ENCODE assay signal across 8 cellular contexts in genomic region chr2:222306393-222307137, GRCh38. TPM values are rescaled to one million over a fixed set of nuclear protein-coding genes. Genes with fewer than 3 reads are reported as not detected.
DNase-seq lines count a peak whose midpoint lies in the region; ATAC-seq and TF ChIP-seq lines count a peak whose summit lies in the region.
"Had no signal": no experiment of that assay in that cellular context is flagged by ENCODE, and none has a peak within 500 bp of the region (broad histone marks: within the 10 kb centered on the region; RNA-seq: fewer than 3 reads in every experiment).

No MANE protein-coding gene starts in this region.

- H3K4me3 ChIP-seq in right cardiac atrium (ENCODE audit: low read length) (peak overlapping the region; percentile 57), spleen (peak overlapping the region in 7 of 8 donors; percentile 40 to 74 (median 49))

- 5% methylated on average over 26 of the region's 26 CpGs for WGBS in right cardiac atrium
- WGBS in spleen, 5 donors: 3 to 6% (median 4%) methylated on average over 26 of the region's 26 CpGs

- peaks cover 2% of the 10 kb centered on the region for H3K4me1 ChIP-seq in right cardiac atrium (ENCODE audit: control insufficient read depth, insufficient read depth, low read length)
- peaks cover 19 to 56% (median 40%) of the 10 kb centered on the region in 6 donors for H3K4me1 ChIP-seq in spleen

- intact Hi-C loops in right cardiac atrium (cut with DNase I): loop anchor here in 2 of 4 donors (10.0 kb wide), 1 partner anchor 252 kb away; no protein-coding TSS in a partner anchor
- intact Hi-C loops in spleen (cut with DNase I; ENCODE audit: low total_unique reads): no loop called here

- TF ChIP-seq CTCF in VCaP (conservative IDR thresholded peaks at IDR 0.05) (no peak), spleen (IDR thresholded peaks at IDR 0.05 in 8 of 11, conservative IDR thresholded peaks at IDR 0.05 in 3 of 11) (no peak)

- no peaks in the 10 kb centered on the region for H3K9me3 ChIP-seq in right cardiac atrium (ENCODE audit: control insufficient read depth, low read length)
- H3K9me3 ChIP-seq in spleen: no peaks in the 10 kb centered on the region

- H3K27ac ChIP-seq in VCaP (peak overlapping the region; percentile 69), right cardiac atrium (ENCODE audit: low read length) (no peak overlapping the region), spleen (no peak overlapping the region)

- DNase-seq in right cardiac atrium: no peak
- DNase-seq in spleen: no peak
- no peak for DNase-seq in NCI-H1105 (lab: John Stamatoyannopoulos, UW)
- DNase-seq in UCSD-AML1 (lab: John Stamatoyannopoulos, UW; ENCODE audit: unreplicated experiment): no peak
- DNase-seq: Kasumi-1 had no signal

- H3K27me3 ChIP-seq in right cardiac atrium (ENCODE audit: control insufficient read depth, insufficient read depth) (no peaks in the 10 kb centered on the region), spleen (replicated peaks in 1 of 7) (peaks cover 16 to 100% (median 98%) of the 10 kb centered on the region in 7 donors)

- ATAC-seq in GM18907 (IDR thresholded peaks at IDR 0.05; ENCODE audit: unreplicated experiment) (peak; percentile 9), right cardiac atrium (no peak), GM19324 (IDR thresholded peaks at IDR 0.05; ENCODE audit: low FRiP score, unreplicated experiment) (no peak)

- H3K36me3 ChIP-seq in spleen: no peaks in the 10 kb centered on the region

- no peak for TF ChIP-seq POLR2A in spleen (IDR thresholded peaks at IDR 0.05)

RNA-seq across cellular contexts. Expression of gene PAX3, which starts 7.8 kb away (rescaled TPM):
- total RNA-seq in right cardiac atrium: under 1 TPM in 2 of 4 donors, not detected in 2; 0.25 to 0.34 TPM
- polyA plus RNA-seq in right cardiac atrium: 0.23 TPM
- under 1 TPM in 1 of 7 donors, not detected in 6; 0.26 TPM for total RNA-seq in spleen
- polyA plus RNA-seq in spleen: not detected
